ENCODE assay signal across 1 cellular context in the genomic region with DNA sequence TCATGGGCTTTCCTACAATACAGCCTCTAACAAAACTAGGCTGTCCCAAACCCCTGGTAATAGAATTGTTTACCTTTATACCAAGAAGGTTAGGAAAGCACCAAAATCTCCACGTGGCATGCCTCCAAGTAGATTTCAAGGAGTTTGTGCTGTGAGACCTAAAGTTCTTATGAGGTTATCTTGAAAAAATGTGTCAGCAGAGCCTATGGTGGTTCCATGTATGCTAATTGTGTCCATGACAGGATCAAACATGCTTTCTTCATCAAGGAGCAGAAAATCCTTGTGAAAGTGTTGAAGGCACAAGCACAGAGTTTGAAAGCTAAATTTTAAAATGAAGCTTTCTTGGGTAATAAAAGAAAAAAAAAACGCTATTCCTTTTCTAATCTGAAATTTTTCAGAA.
TF ChIP-seq lines count a peak whose summit lies in the region.

No MANE protein-coding gene starts in this region.

TF ChIP-seq in WTC11, 78 proteins besides CTCF, POLR2A, EP300 and RAD21 (continued from another document):
- TF ChIP-seq, protein P1, sequence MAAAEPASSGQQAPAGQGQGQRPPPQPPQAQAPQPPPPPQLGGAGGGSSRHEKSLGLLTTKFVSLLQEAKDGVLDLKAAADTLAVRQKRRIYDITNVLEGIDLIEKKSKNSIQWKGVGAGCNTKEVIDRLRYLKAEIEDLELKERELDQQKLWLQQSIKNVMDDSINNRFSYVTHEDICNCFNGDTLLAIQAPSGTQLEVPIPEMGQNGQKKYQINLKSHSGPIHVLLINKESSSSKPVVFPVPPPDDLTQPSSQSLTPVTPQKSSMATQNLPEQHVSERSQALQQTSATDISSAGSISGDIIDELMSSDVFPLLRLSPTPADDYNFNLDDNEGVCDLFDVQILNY (CRISPR knock-in tag; IDR thresholded peaks at IDR 0.05), result no peak
- TF ChIP-seq, protein P2, sequence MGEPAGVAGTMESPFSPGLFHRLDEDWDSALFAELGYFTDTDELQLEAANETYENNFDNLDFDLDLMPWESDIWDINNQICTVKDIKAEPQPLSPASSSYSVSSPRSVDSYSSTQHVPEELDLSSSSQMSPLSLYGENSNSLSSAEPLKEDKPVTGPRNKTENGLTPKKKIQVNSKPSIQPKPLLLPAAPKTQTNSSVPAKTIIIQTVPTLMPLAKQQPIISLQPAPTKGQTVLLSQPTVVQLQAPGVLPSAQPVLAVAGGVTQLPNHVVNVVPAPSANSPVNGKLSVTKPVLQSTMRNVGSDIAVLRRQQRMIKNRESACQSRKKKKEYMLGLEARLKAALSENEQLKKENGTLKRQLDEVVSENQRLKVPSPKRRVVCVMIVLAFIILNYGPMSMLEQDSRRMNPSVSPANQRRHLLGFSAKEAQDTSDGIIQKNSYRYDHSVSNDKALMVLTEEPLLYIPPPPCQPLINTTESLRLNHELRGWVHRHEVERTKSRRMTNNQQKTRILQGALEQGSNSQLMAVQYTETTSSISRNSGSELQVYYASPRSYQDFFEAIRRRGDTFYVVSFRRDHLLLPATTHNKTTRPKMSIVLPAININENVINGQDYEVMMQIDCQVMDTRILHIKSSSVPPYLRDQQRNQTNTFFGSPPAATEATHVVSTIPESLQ (CRISPR knock-in tag; IDR thresholded peaks at IDR 0.05), result no peak
- TF ChIP-seq, protein P3, sequence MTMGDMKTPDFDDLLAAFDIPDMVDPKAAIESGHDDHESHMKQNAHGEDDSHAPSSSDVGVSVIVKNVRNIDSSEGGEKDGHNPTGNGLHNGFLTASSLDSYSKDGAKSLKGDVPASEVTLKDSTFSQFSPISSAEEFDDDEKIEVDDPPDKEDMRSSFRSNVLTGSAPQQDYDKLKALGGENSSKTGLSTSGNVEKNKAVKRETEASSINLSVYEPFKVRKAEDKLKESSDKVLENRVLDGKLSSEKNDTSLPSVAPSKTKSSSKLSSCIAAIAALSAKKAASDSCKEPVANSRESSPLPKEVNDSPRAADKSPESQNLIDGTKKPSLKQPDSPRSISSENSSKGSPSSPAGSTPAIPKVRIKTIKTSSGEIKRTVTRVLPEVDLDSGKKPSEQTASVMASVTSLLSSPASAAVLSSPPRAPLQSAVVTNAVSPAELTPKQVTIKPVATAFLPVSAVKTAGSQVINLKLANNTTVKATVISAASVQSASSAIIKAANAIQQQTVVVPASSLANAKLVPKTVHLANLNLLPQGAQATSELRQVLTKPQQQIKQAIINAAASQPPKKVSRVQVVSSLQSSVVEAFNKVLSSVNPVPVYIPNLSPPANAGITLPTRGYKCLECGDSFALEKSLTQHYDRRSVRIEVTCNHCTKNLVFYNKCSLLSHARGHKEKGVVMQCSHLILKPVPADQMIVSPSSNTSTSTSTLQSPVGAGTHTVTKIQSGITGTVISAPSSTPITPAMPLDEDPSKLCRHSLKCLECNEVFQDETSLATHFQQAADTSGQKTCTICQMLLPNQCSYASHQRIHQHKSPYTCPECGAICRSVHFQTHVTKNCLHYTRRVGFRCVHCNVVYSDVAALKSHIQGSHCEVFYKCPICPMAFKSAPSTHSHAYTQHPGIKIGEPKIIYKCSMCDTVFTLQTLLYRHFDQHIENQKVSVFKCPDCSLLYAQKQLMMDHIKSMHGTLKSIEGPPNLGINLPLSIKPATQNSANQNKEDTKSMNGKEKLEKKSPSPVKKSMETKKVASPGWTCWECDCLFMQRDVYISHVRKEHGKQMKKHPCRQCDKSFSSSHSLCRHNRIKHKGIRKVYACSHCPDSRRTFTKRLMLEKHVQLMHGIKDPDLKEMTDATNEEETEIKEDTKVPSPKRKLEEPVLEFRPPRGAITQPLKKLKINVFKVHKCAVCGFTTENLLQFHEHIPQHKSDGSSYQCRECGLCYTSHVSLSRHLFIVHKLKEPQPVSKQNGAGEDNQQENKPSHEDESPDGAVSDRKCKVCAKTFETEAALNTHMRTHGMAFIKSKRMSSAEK (CRISPR knock-in tag; IDR thresholded peaks at IDR 0.05; ENCODE audit: borderline replicate concordance), result no peak
- TF ChIP-seq, protein P4, sequence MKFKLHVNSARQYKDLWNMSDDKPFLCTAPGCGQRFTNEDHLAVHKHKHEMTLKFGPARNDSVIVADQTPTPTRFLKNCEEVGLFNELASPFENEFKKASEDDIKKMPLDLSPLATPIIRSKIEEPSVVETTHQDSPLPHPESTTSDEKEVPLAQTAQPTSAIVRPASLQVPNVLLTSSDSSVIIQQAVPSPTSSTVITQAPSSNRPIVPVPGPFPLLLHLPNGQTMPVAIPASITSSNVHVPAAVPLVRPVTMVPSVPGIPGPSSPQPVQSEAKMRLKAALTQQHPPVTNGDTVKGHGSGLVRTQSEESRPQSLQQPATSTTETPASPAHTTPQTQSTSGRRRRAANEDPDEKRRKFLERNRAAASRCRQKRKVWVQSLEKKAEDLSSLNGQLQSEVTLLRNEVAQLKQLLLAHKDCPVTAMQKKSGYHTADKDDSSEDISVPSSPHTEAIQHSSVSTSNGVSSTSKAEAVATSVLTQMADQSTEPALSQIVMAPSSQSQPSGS (CRISPR knock-in tag; IDR thresholded peaks at IDR 0.05; ENCODE audit: borderline replicate concordance, low read depth), result no peak
- no peak for TF ChIP-seq TCF7 (CRISPR knock-in tag; IDR thresholded peaks at IDR 0.05; ENCODE audit: low read depth)
- TF ChIP-seq NFYB (CRISPR knock-in tag; conservative IDR thresholded peaks at IDR 0.05; ENCODE audit: low read depth), result no peak
- TF ChIP-seq, protein P5, sequence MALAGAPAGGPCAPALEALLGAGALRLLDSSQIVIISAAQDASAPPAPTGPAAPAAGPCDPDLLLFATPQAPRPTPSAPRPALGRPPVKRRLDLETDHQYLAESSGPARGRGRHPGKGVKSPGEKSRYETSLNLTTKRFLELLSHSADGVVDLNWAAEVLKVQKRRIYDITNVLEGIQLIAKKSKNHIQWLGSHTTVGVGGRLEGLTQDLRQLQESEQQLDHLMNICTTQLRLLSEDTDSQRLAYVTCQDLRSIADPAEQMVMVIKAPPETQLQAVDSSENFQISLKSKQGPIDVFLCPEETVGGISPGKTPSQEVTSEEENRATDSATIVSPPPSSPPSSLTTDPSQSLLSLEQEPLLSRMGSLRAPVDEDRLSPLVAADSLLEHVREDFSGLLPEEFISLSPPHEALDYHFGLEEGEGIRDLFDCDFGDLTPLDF (CRISPR knock-in tag; IDR thresholded peaks at IDR 0.05), result no peak
